8 cellular contexts compared by ENCODE assay signal in the genomic region with DNA sequence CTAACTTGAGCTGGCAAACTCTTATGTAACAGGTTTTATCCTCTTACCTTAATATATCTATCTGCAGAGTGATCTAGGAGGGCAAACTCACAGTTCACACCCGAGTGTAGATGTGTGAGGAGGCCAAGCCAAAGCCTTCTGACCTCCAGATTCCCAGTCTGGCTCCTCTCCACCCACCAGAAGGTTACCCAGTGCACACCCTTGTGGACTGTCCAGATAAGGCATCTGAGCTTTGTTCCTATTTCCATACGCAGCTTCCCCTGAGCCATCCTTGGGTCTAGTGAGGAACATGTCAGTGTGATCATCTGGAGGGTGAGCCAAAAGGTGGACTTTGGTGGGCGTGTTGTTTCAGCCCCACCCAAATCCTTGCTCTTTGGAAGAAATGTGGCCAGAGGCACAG.
DNase-seq lines count a peak whose midpoint lies in the region; ATAC-seq and TF ChIP-seq lines count a peak whose summit lies in the region.

No MANE protein-coding gene starts in this region.

- H3K9me3 Mint-ChIP-seq in Calu3 (ENCODE audit: low read depth, unreplicated experiment) = no peaks in the 10 kb centered on the region
- peaks cover 3% of the 10 kb centered on the region for H3K9me3 Mint-ChIP-seq in activated naive CD4-positive, alpha-beta T cell treated with anti-CD3 and anti-CD28 coated beads for 36 hours

- H3K4me3 ChIP-seq in Loucy (ENCODE audit: low read length, poor library complexity, severe bottlenecking) (no peak overlapping the region), brain microvascular endothelial cell (ENCODE audit: low read depth, low read length) (no peak overlapping the region), liver (ENCODE audit: low read depth in 1 of 3, low read length in 3 of 3) (no peak overlapping the region)

- BruUV-seq in Calu3 (replicated peaks; lab: Mats Ljungman, UMichigan) = no TSS peak

- 55% methylated on average over 3 of the region's 3 CpGs for WGBS in liver

- H3K4me1 Mint-ChIP-seq in Calu3 (ENCODE audit: low read depth, unreplicated experiment) = no peaks in the 10 kb centered on the region
- no peaks in the 10 kb centered on the region for H3K4me1 Mint-ChIP-seq in activated naive CD4-positive, alpha-beta T cell treated with anti-CD3 and anti-CD28 coated beads for 36 hours (ENCODE audit: low read depth)

- H2AFZ ChIP-seq in Loucy (ENCODE audit: low read length) = no peak overlapping the region

- intact Hi-C loops in Calu3 (cut with micrococcal nuclease; ENCODE audit: unreplicated experiment) = loop anchor here (5.0 to 10.0 kb wide), 2 partner anchors 562 to 585 kb away; no protein-coding TSS in a partner anchor
- intact Hi-C loops in activated naive CD4-positive, alpha-beta T cell treated with anti-CD3 and anti-CD28 coated beads for 36 hours (cut with micrococcal nuclease) = no loop called here

- no peaks in the 10 kb centered on the region for H3K27me3 Mint-ChIP-seq in Calu3 (ENCODE audit: unreplicated experiment)
- H3K27me3 Mint-ChIP-seq in activated naive CD4-positive, alpha-beta T cell treated with anti-CD3 and anti-CD28 coated beads for 36 hours (ENCODE audit: low read depth) = no peaks in the 10 kb centered on the region

- H3K4me3 Mint-ChIP-seq in Calu3 (ENCODE audit: low read depth, unreplicated experiment) = no peak overlapping the region
- H3K4me3 Mint-ChIP-seq in activated naive CD4-positive, alpha-beta T cell treated with anti-CD3 and anti-CD28 coated beads for 36 hours = no peak overlapping the region

- H3K4me1 ChIP-seq in Loucy (ENCODE audit: insufficient read depth, low read length, poor library complexity, severe bottlenecking) (peaks cover 10% of the 10 kb centered on the region), liver (ENCODE audit: control insufficient read depth in 4 of 4, insufficient read depth in 4 of 4, low read length in 3 of 4) (no peaks in the 10 kb centered on the region)

- H3F3A ChIP-seq in Loucy (ENCODE audit: low read depth) = no peaks in the 10 kb centered on the region

- DNase-seq in Calu3 (peak; percentile 56), brain microvascular endothelial cell (peak; percentile 5)
- no peak for DNase-seq in activated naive CD4-positive, alpha-beta T cell treated with anti-CD3 and anti-CD28 coated beads for 36 hours
- no peak for DNase-seq in NK-92 treated with Interleukin-12 subunit alpha and Interleukin-12 subunit beta, amount 100 ng/mL, for 24 hours (lab: John Stamatoyannopoulos, UW)

- no peak overlapping the region for H3K9ac ChIP-seq in Loucy (ENCODE audit: low read depth, low read length, poor library complexity, severe bottlenecking)
- no peak overlapping the region for H3K9ac ChIP-seq in liver (ENCODE audit: low read depth in 1 of 2, low read length in 2 of 2)

- H3K9me3 ChIP-seq in Loucy (ENCODE audit: insufficient read depth, low read depth, low read length) (0 out of 2 replicates have a peak, but pooled peaks cover 1% of the 10 kb centered on the region), liver (ENCODE audit: control insufficient read depth in 4 of 4, low read length in 3 of 4) (no peaks in the 10 kb centered on the region)

- TF ChIP-seq CTCF in Calu3 (IDR thresholded peaks at IDR 0.05; ENCODE audit: unreplicated experiment) (peak; percentile 57), Loucy (conservative IDR thresholded peaks at IDR 0.05; ENCODE audit: low read length) (peak; percentile 63), brain microvascular endothelial cell (IDR thresholded peaks at IDR 0.05; ENCODE audit: low read depth, low read length, missing control alignments) (peak; percentile 48), liver (IDR thresholded peaks at IDR 0.05; ENCODE audit: low read depth, low read length, missing input control) (peak; percentile 15)

- peak; percentile 35 to 73 for TF ChIP-seq RAD21 in liver (IDR thresholded peaks at IDR 0.05)

- no peaks in the 10 kb centered on the region for H3K36me3 Mint-ChIP-seq in Calu3 (ENCODE audit: insufficient read depth, unreplicated experiment)
- H3K36me3 Mint-ChIP-seq in activated naive CD4-positive, alpha-beta T cell treated with anti-CD3 and anti-CD28 coated beads for 36 hours (ENCODE audit: low read depth) = no peaks in the 10 kb centered on the region

- no peaks in the 10 kb centered on the region for H3K79me2 ChIP-seq in Loucy (ENCODE audit: insufficient read depth, low read length)

- no peak overlapping the region for H3K4me2 ChIP-seq in Loucy (ENCODE audit: low read depth, low read length, poor library complexity, severe bottlenecking)

- H4K20me1 ChIP-seq in Loucy (ENCODE audit: insufficient read depth, low read length, poor library complexity, severe bottlenecking) = no peaks in the 10 kb centered on the region

- CTCF ChIA-PET in Calu3 (lab: Charles Lee) = interaction anchor here (0.7 to 1.6 kb wide), 4 partner anchors 26 to 259 kb away, joined by 3 to 6 read pairs (median 3); no protein-coding TSS in a partner anchor
- CTCF ChIA-PET in activated naive CD4-positive, alpha-beta T cell treated with anti-CD3 and anti-CD28 coated beads for 36 hours (lab: Charles Lee) = no interaction called here

- H3K9me2 ChIP-seq in Loucy (replicated peaks; ENCODE audit: low read depth, low read length) = no peaks in the 10 kb centered on the region

- no peak overlapping the region for H3K27ac ChIP-seq in brain microvascular endothelial cell
- H3K27ac ChIP-seq in liver (ENCODE audit: low read depth in 1 of 2, low read length in 2 of 2) = no peak overlapping the region

- H3K36me3 ChIP-seq in Loucy (ENCODE audit: insufficient read depth, low read length) = no peaks in the 10 kb centered on the region
- H3K36me3 ChIP-seq in brain microvascular endothelial cell (replicated peaks) = no peaks in the 10 kb centered on the region
- no peaks in the 10 kb centered on the region for H3K36me3 ChIP-seq in liver (ENCODE audit: control insufficient read depth in 4 of 4, insufficient read depth in 3 of 4, low read depth in 1 of 4, low read length in 3 of 4)

- no peak overlapping the region for H3K27ac Mint-ChIP-seq in Calu3 (ENCODE audit: unreplicated experiment)
- no peak overlapping the region for H3K27ac Mint-ChIP-seq in activated naive CD4-positive, alpha-beta T cell treated with anti-CD3 and anti-CD28 coated beads for 36 hours

- H3K27me3 ChIP-seq in Loucy (ENCODE audit: insufficient read depth, low read length, poor library complexity, severe bottlenecking) (no peaks in the 10 kb centered on the region), brain microvascular endothelial cell (replicated peaks) (no peaks in the 10 kb centered on the region), liver (ENCODE audit: control insufficient read depth in 4 of 4, insufficient read depth in 4 of 4, low read length in 3 of 4) (no peaks in the 10 kb centered on the region)

- no peak for ATAC-seq in GM19328 (IDR thresholded peaks at IDR 0.05; ENCODE audit: unreplicated experiment)
- no peak for ATAC-seq in HG02884 (IDR thresholded peaks at IDR 0.05; ENCODE audit: unreplicated experiment)

- in situ Hi-C loops in brain microvascular endothelial cell (cut with HindIII; ENCODE audit: low pct_ligation_motif_present, low sequenced_read_pairs) = no loop called here

TF ChIP-seq in liver, 16 proteins besides CTCF, POLR2A, EP300 and RAD21:
- no peak for TF ChIP-seq NR2F2 (IDR thresholded peaks at IDR 0.05)
- no peak for TF ChIP-seq EGR1 (IDR thresholded peaks at IDR 0.05; ENCODE audit: low read depth in 2 of 2)
- TF ChIP-seq FOXA1 (IDR thresholded peaks at IDR 0.05) = no peak
- no peak for TF ChIP-seq ZBTB33 (IDR thresholded peaks at IDR 0.05)
- TF ChIP-seq SP1 (IDR thresholded peaks at IDR 0.05) = no peak
- TF ChIP-seq GABPA (IDR thresholded peaks at IDR 0.05 in 1 of 2, conservative IDR thresholded peaks at IDR 0.05 in 1 of 2) = no peak
- TF ChIP-seq YY1 (IDR thresholded peaks at IDR 0.05) = no peak
- no peak for TF ChIP-seq FOXA2 (IDR thresholded peaks at IDR 0.05)
- no peak for TF ChIP-seq HNF4A (conservative IDR thresholded peaks at IDR 0.05)

Comparison
In these comparisons a context has a peak if more than half of its experiments do, and no peak if none do; other contexts are left out.
1. DNase-seq: peak in Calu3 (single experiment) and brain microvascular endothelial cell (single experiment); none in activated naive CD4-positive, alpha-beta T cell treated with anti-CD3 and anti-CD28 coated beads for 36 hours (single experiment) and NK-92 treated with Interleukin-12 subunit alpha and Interleukin-12 subunit beta, amount 100 ng/mL, for 24 hours (single experiment).
2. Peak in every context shown above with its lines, with median percentiles within 50 percentile points of each other: CTCF ChIP-seq.